8 cellular contexts compared by ENCODE assay signal in genomic region chr1:55277377-55278130, GRCh38.
A peak's percentile ranks its signal among the peaks of the same experiment; 100 is the strongest.
DNase-seq lines count a peak whose midpoint lies in the region; ATAC-seq and TF ChIP-seq lines count a peak whose summit lies in the region.

No MANE protein-coding gene starts in this region.

- H3K9me3 ChIP-seq in Panc1 (ENCODE audit: control insufficient read depth, insufficient read depth, low read depth, low read length) (no peaks in the 10 kb centered on the region), subcutaneous abdominal adipose tissue (ENCODE audit: control insufficient read depth in 5 of 5, low read length in 5 of 5) (no peaks in the 10 kb centered on the region)

- H3K27me3 ChIP-seq in Panc1 (ENCODE audit: control insufficient read depth, insufficient read depth, low read length) (no peaks in the 10 kb centered on the region), subcutaneous abdominal adipose tissue (ENCODE audit: control insufficient read depth in 5 of 5, insufficient read depth in 4 of 5, low read length in 5 of 5) (no peaks in the 10 kb centered on the region)

- no peak overlapping the region for H3K4me3 ChIP-seq in Panc1 (ENCODE audit: low read depth in 2 of 2, low read length in 2 of 2)
- no peak overlapping the region for H3K4me3 ChIP-seq in fibroblast of the aortic adventitia (ENCODE audit: low read depth, low read length)
- peak overlapping the region in 1 of 5 donors; percentile 31 for H3K4me3 ChIP-seq in subcutaneous abdominal adipose tissue (ENCODE audit: low read depth in 1 of 5, low read length in 5 of 5)

- no TSS peak for BruUV-seq in Panc1 (replicated peaks; lab: Mats Ljungman, UMichigan)

- peak overlapping the region in 1 of 5 donors; percentile 37 for H3K9ac ChIP-seq in subcutaneous abdominal adipose tissue (ENCODE audit: low read length in 5 of 5)

- intact Hi-C loops in Panc1 (cut with micrococcal nuclease; ENCODE audit: unreplicated experiment): loop anchor here (1.0 to 5.0 kb wide), 2 partner anchors 60 to 137 kb away; partner anchors contain the start of gene USP24

- POLR2A ChIA-PET in Panc1 (lab: Charles Lee): no interaction called here

- peak; percentile 91 for TF ChIP-seq CTCF in Panc1 (IDR thresholded peaks at IDR 0.05)
- peak; percentile 78 for TF ChIP-seq CTCF in fibroblast of the aortic adventitia (IDR thresholded peaks at IDR 0.05; ENCODE audit: insufficient read depth, low read length)

- DNase-seq in DMS114 treated with DMSO at 0.1 percent for 48 hours (lab: John Stamatoyannopoulos, UW; ENCODE audit: unreplicated experiment) (peak; percentile 58), Panc1 (ENCODE audit: low read depth, low spot score) (peak; percentile 61), fibroblast of the aortic adventitia (ENCODE audit: low read depth) (peak; percentile 83), nucleus accumbens (lab: John Stamatoyannopoulos, UW) (peak in 52 of 56 donors; percentile 9 to 90 (median 62))
- peak; percentile 89 to 91 for DNase-seq in activated T-cell treated with anti-CD3 and anti-CD28 coated beads, Interleukin-2, amount 50 U/mL, for 48 hours

- in situ Hi-C loops in Panc1 (cut with HindIII; ENCODE audit: low pct_unique_long_range_greater_than_20kb, low sequenced_read_pairs): no loop called here

- ATAC-seq in GM21576 (IDR thresholded peaks at IDR 0.05; ENCODE audit: unreplicated experiment): peak; percentile 84
- ATAC-seq in Panc1: peak; percentile 98

- H3K36me3 ChIP-seq in Panc1 (ENCODE audit: control insufficient read depth, insufficient read depth, low read length): no peaks in the 10 kb centered on the region
- H3K36me3 ChIP-seq in subcutaneous abdominal adipose tissue (ENCODE audit: control insufficient read depth in 5 of 5, insufficient read depth in 5 of 5, low read length in 5 of 5): no peaks in the 10 kb centered on the region

- peak; percentile 84 for TF ChIP-seq RAD21 in Ishikawa (IDR thresholded peaks at IDR 0.05; ENCODE audit: low read depth)

- CTCF ChIA-PET in Panc1 (lab: Charles Lee): interaction anchor here (0.6 to 1.6 kb wide), 4 partner anchors 66 to 214 kb away, joined by 3 to 7 read pairs (median 6); no protein-coding TSS in a partner anchor

- TF ChIP-seq EP300 in Ishikawa (IDR thresholded peaks at IDR 0.05; ENCODE audit: borderline replicate concordance): no peak

- H3K27ac ChIP-seq in Panc1 (ENCODE audit: low read length) (no peak overlapping the region), subcutaneous abdominal adipose tissue (ENCODE audit: low read depth, low read length) (peak overlapping the region; percentile 89)

- H3K4me1 ChIP-seq in Panc1 (ENCODE audit: control insufficient read depth, insufficient read depth, low read length) (peaks cover 6% of the 10 kb centered on the region; the same call in 1 of the 2 replicates), subcutaneous abdominal adipose tissue (ENCODE audit: control insufficient read depth in 5 of 5, insufficient read depth in 5 of 5, low read length in 5 of 5) (peaks cover 8 to 27% (median 22%) of the 10 kb centered on the region in 5 donors)

TF ChIP-seq in Ishikawa, 13 proteins besides CTCF, POLR2A, EP300 and RAD21:
- TF ChIP-seq REST (IDR thresholded peaks at IDR 0.05; ENCODE audit: low read depth) (no peak), CEBPB (IDR thresholded peaks at IDR 0.05) (no peak), YY1 (IDR thresholded peaks at IDR 0.05; ENCODE audit: low read depth) (no peak), MAX (IDR thresholded peaks at IDR 0.05) (no peak), TEAD4 (IDR thresholded peaks at IDR 0.05) (no peak), ZBTB7A (IDR thresholded peaks at IDR 0.05; ENCODE audit: low read depth) (no peak), NFIC (IDR thresholded peaks at IDR 0.05) (no peak), TAF1 (IDR thresholded peaks at IDR 0.05; ENCODE audit: low read depth) (no peak), FOXM1 (IDR thresholded peaks at IDR 0.05; ENCODE audit: borderline replicate concordance, low read depth) (no peak), EGR1 (IDR thresholded peaks at IDR 0.05) (no peak), USF1 (IDR thresholded peaks at IDR 0.05) (no peak), CREB1 (IDR thresholded peaks at IDR 0.05; ENCODE audit: low read depth) (no peak), TCF12 (IDR thresholded peaks at IDR 0.05; ENCODE audit: low read depth) (no peak)
